ENCODE assay signal across 1 cellular context in the genomic region with DNA sequence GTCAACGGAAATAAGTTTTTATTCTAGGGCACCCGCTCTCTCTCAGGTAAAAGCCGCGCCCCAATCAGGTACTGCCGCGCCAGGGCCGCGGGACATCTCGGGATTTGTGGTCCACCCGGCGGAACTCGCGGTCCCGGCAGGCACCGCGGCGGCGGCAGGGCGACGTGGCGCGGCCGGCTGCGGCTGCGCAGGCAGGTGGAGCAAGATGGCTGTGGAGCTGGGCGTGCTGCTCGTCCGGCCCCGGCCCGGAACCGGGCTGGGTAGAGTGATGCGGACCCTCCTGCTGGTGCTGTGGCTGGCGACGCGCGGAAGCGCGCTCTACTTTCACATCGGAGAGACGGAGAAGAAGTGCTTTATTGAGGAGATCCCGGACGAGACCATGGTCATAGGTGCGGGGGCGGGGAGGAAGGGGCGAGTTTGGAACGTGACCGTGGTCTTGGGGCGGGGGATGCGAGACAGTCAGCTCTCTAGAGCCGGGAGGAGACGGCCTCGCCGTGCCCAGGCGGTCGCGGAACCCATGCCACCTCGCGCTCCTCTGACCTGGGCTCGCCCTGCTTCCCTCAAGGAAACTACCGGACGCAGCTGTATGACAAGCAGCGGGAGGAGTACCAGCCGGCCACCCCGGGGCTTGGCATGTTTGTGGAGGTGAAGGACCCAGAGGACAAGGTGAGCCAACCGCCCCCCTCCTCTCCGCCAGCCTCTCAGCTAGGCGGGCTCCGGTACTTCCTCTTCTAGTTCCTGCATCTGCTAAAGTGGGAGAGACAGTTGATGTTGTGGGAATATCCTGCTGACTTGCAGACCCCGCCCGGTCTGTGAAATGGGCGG.
TF ChIP-seq lines count a peak whose summit lies in the region.

A gene (plus strand): TSS at position 194 of the 825 bp plus-strand sequence. CDS start 12 bp downstream, at position 206.

TF ChIP-seq in IMR-90, 13 proteins besides CTCF, POLR2A, EP300 and RAD21 (continued from another document):
- TF ChIP-seq CHD1 (IDR thresholded peaks at IDR 0.05; ENCODE audit: low read depth, low read length) (no peak), FOS (IDR thresholded peaks at IDR 0.05; ENCODE audit: low read depth, low read length) (no peak), MXI1 (IDR thresholded peaks at IDR 0.05; ENCODE audit: borderline replicate concordance, low read depth, low read length) (peak; percentile 78; the same call in 1 of the 2 replicates), MAFK (IDR thresholded peaks at IDR 0.05; ENCODE audit: low read depth, low read length) (no peak), CEBPB (IDR thresholded peaks at IDR 0.05; ENCODE audit: low read depth, low read length) (no peak; the same call in 1 of the 2 replicates), NFE2L2 (IDR thresholded peaks at IDR 0.05; ENCODE audit: low read depth, low read length) (no peak), SMC3 (IDR thresholded peaks at IDR 0.05; ENCODE audit: low read depth, low read length) (no peak), BHLHE40 (IDR thresholded peaks at IDR 0.05; ENCODE audit: low read depth, low read length) (peak; percentile 54), RFX5 (IDR thresholded peaks at IDR 0.05; ENCODE audit: low read depth, low read length) (no peak)
